Comparison of ENCODE assay signal across 1 cellular context in genomic region chr13:46614582-46614981, GRCh38.
TF ChIP-seq lines count a peak whose summit lies in the region.

No MANE protein-coding gene starts in this region.

TF ChIP-seq in endothelial cell of umbilical vein, 7 proteins besides CTCF, POLR2A, EP300 and RAD21:
- no peak for TF ChIP-seq POLR2AphosphoS5 (IDR thresholded peaks at IDR 0.05; ENCODE audit: insufficient read depth, low read depth, low read length)
- no peak for TF ChIP-seq MAX (IDR thresholded peaks at IDR 0.05; ENCODE audit: insufficient read depth, insufficient read length)
- no peak for TF ChIP-seq FOS (IDR thresholded peaks at IDR 0.05; ENCODE audit: borderline replicate concordance, insufficient read depth, low read length)
- no peak for TF ChIP-seq GATA2 (IDR thresholded peaks at IDR 0.05; ENCODE audit: insufficient read depth, insufficient read length, low read depth, low read length)
- no peak for TF ChIP-seq MYC (IDR thresholded peaks at IDR 0.05; ENCODE audit: low read depth, low read length)
